Comparison of ENCODE assay signal across 8 cellular contexts in the genomic region with DNA sequence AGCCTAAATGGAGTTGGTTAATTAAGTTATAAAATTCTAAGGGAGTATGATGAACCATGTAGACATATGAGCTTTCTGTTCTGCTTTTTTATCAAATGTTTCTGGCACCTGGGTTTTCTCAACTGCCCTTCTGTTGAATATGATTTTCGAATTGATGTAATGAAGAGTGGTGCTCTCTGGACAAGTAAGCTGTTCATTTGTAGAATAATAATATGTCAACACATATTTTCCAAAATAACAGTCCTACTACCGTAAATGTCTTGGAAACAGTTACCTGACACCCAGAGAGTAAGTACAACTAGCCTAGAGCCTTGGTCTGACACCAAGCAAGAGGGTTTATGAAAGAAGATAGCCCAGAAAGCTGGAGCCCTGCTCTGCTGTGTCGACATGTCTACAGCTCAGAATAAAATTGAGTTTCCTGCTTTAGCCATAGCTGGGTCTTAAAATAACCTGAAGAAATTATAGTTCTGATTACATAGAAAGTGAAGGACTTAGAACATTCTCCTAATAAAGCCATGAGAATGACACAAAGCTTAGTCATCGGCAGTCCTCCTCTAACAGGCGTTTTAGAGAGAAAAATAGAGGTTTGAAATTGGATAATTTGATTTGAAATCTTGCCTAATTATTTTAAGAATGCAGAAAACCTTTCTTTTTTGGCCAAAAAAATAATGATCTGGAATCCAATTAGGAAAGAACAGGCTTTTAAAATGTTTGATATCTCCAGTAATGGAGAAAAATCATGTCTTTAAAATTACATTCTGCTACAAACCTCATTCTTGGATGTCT. TPM values are rescaled to one million over a fixed set of nuclear protein-coding genes. Genes with fewer than 3 reads are reported as not detected.
A peak's percentile ranks its signal among the peaks of the same experiment; 100 is the strongest.
DNase-seq lines count a peak whose midpoint lies in the region; ATAC-seq and TF ChIP-seq lines count a peak whose summit lies in the region.

No MANE protein-coding gene starts in this region.

- intact Hi-C loops in colonic mucosa (cut with DNase I), result no loop called here

- H3K27me3 ChIP-seq in osteoblast (ENCODE audit: insufficient read depth, low read length), result no peaks in the 10 kb centered on the region
- H3K27me3 ChIP-seq in effector memory CD4-positive, alpha-beta T cell (replicated peaks; ENCODE audit: control insufficient read depth, insufficient read depth, low read length, poor library complexity, severe bottlenecking), result no peaks in the 10 kb centered on the region
- H3K27me3 ChIP-seq in colonic mucosa, result no peaks in the 10 kb centered on the region

- DNase-seq in RKO (ENCODE audit: low spot score) (peak; percentile 67), osteoblast (ENCODE audit: insufficient read length, low spot score, missing footprints) (peak; percentile 52), D341Med (ENCODE audit: low spot score) (no peak), colonic mucosa (no peak), GM19238 (ENCODE audit: insufficient read length, low spot score) (no peak)
- DNase-seq in effector memory CD4-positive, alpha-beta T cell, result no peak

- H3K4me1 ChIP-seq in osteoblast (ENCODE audit: insufficient read depth, low read length) (peaks cover 11% of the 10 kb centered on the region), colonic mucosa (no peaks in the 10 kb centered on the region)
- no peaks in the 10 kb centered on the region for H3K4me1 ChIP-seq in effector memory CD4-positive, alpha-beta T cell (ENCODE audit: control insufficient read depth, insufficient read depth, low read length, poor library complexity, severe bottlenecking)

- H3K27ac ChIP-seq in osteoblast (ENCODE audit: low read depth, low read length), result peak overlapping the region; percentile 74
- H3K27ac ChIP-seq in effector memory CD4-positive, alpha-beta T cell (ENCODE audit: insufficient read depth, low read length, poor library complexity, severe bottlenecking), result no peak overlapping the region
- no peak overlapping the region for H3K27ac ChIP-seq in colonic mucosa

- no peaks in the 10 kb centered on the region for H3K36me3 ChIP-seq in osteoblast (ENCODE audit: insufficient read depth, low read length)
- H3K36me3 ChIP-seq in effector memory CD4-positive, alpha-beta T cell (ENCODE audit: control insufficient read depth, insufficient read depth, low read length), result no peaks in the 10 kb centered on the region
- no peaks in the 10 kb centered on the region for H3K36me3 ChIP-seq in colonic mucosa

- peak overlapping the region; percentile 84 for H2AFZ ChIP-seq in osteoblast (ENCODE audit: low read length)

- TF ChIP-seq CTCF in osteoblast (IDR thresholded peaks at IDR 0.05; ENCODE audit: extremely low read depth, low read depth, low read length), result no peak
- no peak for TF ChIP-seq CTCF in colonic mucosa (IDR thresholded peaks at IDR 0.05)

- H3K4me3 ChIP-seq in osteoblast (ENCODE audit: insufficient read depth, low read length), result peak overlapping the region; percentile 6
- no peak overlapping the region for H3K4me3 ChIP-seq in effector memory CD4-positive, alpha-beta T cell (ENCODE audit: insufficient read depth, low read depth, low read length, poor library complexity, severe bottlenecking)
- H3K4me3 ChIP-seq in colonic mucosa, result no peak overlapping the region

- peak overlapping the region; percentile 64 for H3K4me2 ChIP-seq in osteoblast (ENCODE audit: insufficient read depth, low read length)

- no peaks in the 10 kb centered on the region for H4K20me1 ChIP-seq in osteoblast (ENCODE audit: insufficient read depth, low read length)

- H3K9me3 ChIP-seq in osteoblast (ENCODE audit: low read depth, low read length), result no peaks in the 10 kb centered on the region
- no peaks in the 10 kb centered on the region for H3K9me3 ChIP-seq in effector memory CD4-positive, alpha-beta T cell (ENCODE audit: control insufficient read depth, low read length)
- no peaks in the 10 kb centered on the region for H3K9me3 ChIP-seq in colonic mucosa

- H3K79me2 ChIP-seq in osteoblast (ENCODE audit: insufficient read depth, low read length), result peaks cover 24% of the 10 kb centered on the region

- H3K9ac ChIP-seq in colonic mucosa (ENCODE audit: low read depth in 2 of 2, low read length in 2 of 2), result no peak overlapping the region

- ATAC-seq in GM18868 (IDR thresholded peaks at IDR 0.05; ENCODE audit: unreplicated experiment) (peak; percentile 80), HG02870 (IDR thresholded peaks at IDR 0.05; ENCODE audit: unreplicated experiment) (peak; percentile 71)

RNA-seq across cellular contexts. Expression of a gene that starts 25.1 kb away (rescaled TPM):
- total RNA-seq in osteoblast, result 11.2 and 21.7 TPM in 2 replicates
- total RNA-seq in colonic mucosa, result 1 to 10 TPM; 2.6 to 8.7 TPM

Comparison
In these comparisons a context has a peak if more than half of its experiments do, and no peak if none do; other contexts are left out.
1. DNase-seq: peak in RKO (single experiment) and osteoblast (single experiment); none in D341Med (single experiment), effector memory CD4-positive, alpha-beta T cell (0 of 3), colonic mucosa (single experiment) and GM19238 (single experiment).